Comparison of ENCODE assay signal across 8 cellular contexts in genomic region chr1:1777510-1777909, GRCh38. TPM values are rescaled to one million over a fixed set of nuclear protein-coding genes. Genes with fewer than 3 reads are reported as not detected.
DNase-seq lines count a peak whose midpoint lies in the region; ATAC-seq and TF ChIP-seq lines count a peak whose summit lies in the region.

No MANE protein-coding gene starts in this region.

- peaks cover 0 to 3% (median 2%) of the 10 kb centered on the region in 5 experiments for H3K9me3 Mint-ChIP-seq in brain

- intact Hi-C loops in tibial artery (cut with DNase I; ENCODE audit: low total_unique reads), result no loop called here

- TF ChIP-seq CTCF in brain (conservative IDR thresholded peaks at IDR 0.05) (no peak), tibial artery (IDR thresholded peaks at IDR 0.05) (no peak)

- H3K36me3 ChIP-seq in BLaER1 (peaks cover 23% of the 10 kb centered on the region), tibial artery (peaks cover 2 to 7% (median 6%) of the 10 kb centered on the region in 3 donors)

- H3K4me1 ChIP-seq in BLaER1 (peaks cover 66% of the 10 kb centered on the region), tibial artery (peaks cover 8 to 66% (median 57%) of the 10 kb centered on the region in 4 donors)

- H3K9ac ChIP-seq in BLaER1, result peak overlapping the region; percentile 100

- H3K27ac Mint-ChIP-seq in brain, result peak overlapping the region; percentile 52 to 95 (median 89)

- H4K20me1 ChIP-seq in BLaER1, result peaks cover 57% of the 10 kb centered on the region

- peak overlapping the region; percentile 97 for H3K4me2 ChIP-seq in BLaER1

- H3K27ac ChIP-seq in BLaER1, result peak overlapping the region; percentile 100
- H3K27ac ChIP-seq in tibial artery, result peak overlapping the region; percentile 90 to 97

- H3K9me3 ChIP-seq in BLaER1 (peaks cover 6% of the 10 kb centered on the region), tibial artery (no peaks in the 10 kb centered on the region)

- no peaks in the 10 kb centered on the region for H3K27me3 ChIP-seq in BLaER1
- no peaks in the 10 kb centered on the region for H3K27me3 ChIP-seq in tibial artery

- ATAC-seq in left lobe of liver (peak; percentile 12), GM18867 (IDR thresholded peaks at IDR 0.05; ENCODE audit: unreplicated experiment) (no peak)

- peak overlapping the region; percentile 86 to 94 (median 89) for H3K4me3 Mint-ChIP-seq in brain

- DNase-seq in Jurkat, Clone E6-1 (ENCODE audit: low read depth, low spot score), result no peak
- no peak for DNase-seq in left lobe of liver (ENCODE audit: low spot score)
- peak; percentile 80 to 87 for DNase-seq in tibial artery
- no peak for DNase-seq in stimulated activated CD8-positive, alpha-beta memory T cell treated with anti-CD3 and anti-CD28 coated beads, Interleukin-4, amount 100 ng/mL, for 48 hours
- no peak for DNase-seq in D341Med (ENCODE audit: low spot score)

- H3K27me3 Mint-ChIP-seq in brain, result no peaks in the 10 kb centered on the region

- peaks cover 61% of the 10 kb centered on the region for H3K4me1 Mint-ChIP-seq in brain

- peak overlapping the region; percentile 100 for H3K4me3 ChIP-seq in BLaER1
- peak overlapping the region; percentile 70 for H3K4me3 ChIP-seq in Jurkat, Clone E6-1 (ENCODE audit: low read length)
- peak overlapping the region; percentile 86 to 92 for H3K4me3 ChIP-seq in tibial artery

- H3K36me3 Mint-ChIP-seq in brain, result peaks cover 30% of the 10 kb centered on the region

RNA-seq across cellular contexts. Expression of gene NADK, which starts 0.8 kb away (rescaled TPM):
- polyA plus RNA-seq in Jurkat, Clone E6-1 (2012; ENCODE audit: insufficient read depth, insufficient read length), result 59.7 TPM
- 27.7 TPM for polyA plus RNA-seq in brain (ENCODE audit: insufficient read depth, low read depth, low replicate concordance)
- total RNA-seq in left lobe of liver, result 136 TPM

RNA-seq across cellular contexts. Expression of gene CDK11A, which starts 53.4 kb away (rescaled TPM):
- 42.4 TPM for polyA plus RNA-seq in Jurkat, Clone E6-1 (2012; ENCODE audit: insufficient read depth, insufficient read length)
- polyA plus RNA-seq in brain (ENCODE audit: insufficient read depth, low read depth, low replicate concordance), result 15.5 TPM
- 13.6 TPM for total RNA-seq in left lobe of liver

Comparison
In these comparisons a context has a peak if more than half of its experiments do, and no peak if none do; other contexts are left out.
1. DNase-seq: peak in tibial artery (2 of 2); none in Jurkat, Clone E6-1 (single experiment), left lobe of liver (single experiment), stimulated activated CD8-positive, alpha-beta memory T cell treated with anti-CD3 and anti-CD28 coated beads, Interleukin-4, amount 100 ng/mL, for 48 hours (single experiment) and D341Med (single experiment).
2. Peak in every context shown above with its lines, with median percentiles within 50 percentile points of each other: H3K4me3 ChIP-seq.